29 cellular contexts compared by ENCODE assay signal in genomic region chr16:50390914-50391700, GRCh38. TPM values are rescaled to one million over a fixed set of nuclear protein-coding genes. Genes with fewer than 3 reads are reported as not detected.
A peak's percentile ranks its signal among the peaks of the same experiment; 100 is the strongest.
DNase-seq lines count a peak whose midpoint lies in the region; ATAC-seq, FAIRE-seq and TF ChIP-seq lines count a peak whose summit lies in the region.
"Had no signal": no experiment of that assay in that cellular context is flagged by ENCODE, and none has a peak within 500 bp of the region (broad histone marks: within the 10 kb centered on the region; RNA-seq: fewer than 3 reads in every experiment).

No MANE protein-coding gene starts in this region.

- peak overlapping the region; percentile 18; the same call in 1 of the 2 replicates for H3K4me2 ChIP-seq in HepG2 (ENCODE audit: low read depth, low read length)
- H3K4me2 ChIP-seq: BLaER1 treated with 17β-estradiol and CSF1 and Interleukin-3, amounts not matched to agents 10 nM and 100 nM had no signal

- H2AFZ ChIP-seq in HepG2 (ENCODE audit: low read length) = no peak overlapping the region

- H3K36me3 Mint-ChIP-seq in brain (no peaks in the 10 kb centered on the region), mesothelial cell of epicardium (no peaks in the 10 kb centered on the region)
- H3K36me3 Mint-ChIP-seq: naive B cell had no signal

- TF ChIP-seq POLR2A in HepG2 (IDR thresholded peaks at IDR 0.05; ENCODE audit: insufficient read depth in 1 of 2, low read depth in 2 of 2, low read length in 2 of 2) = no peak
- TF ChIP-seq POLR2A in right lobe of liver (IDR thresholded peaks at IDR 0.05) = no peak

- peaks cover 16% of the 10 kb centered on the region for H3K27me3 Mint-ChIP-seq in brain
- no peaks in the 10 kb centered on the region for H3K27me3 Mint-ChIP-seq in mesothelial cell of epicardium (ENCODE audit: low read depth)

- H3K9me3 Mint-ChIP-seq in brain (peaks cover 0 to 7% (median 0%) of the 10 kb centered on the region in 5 experiments), mesothelial cell of epicardium (no peaks in the 10 kb centered on the region)
- H3K9me3 Mint-ChIP-seq: activated T-cell treated with anti-CD3 and anti-CD28 coated beads, Interleukin-2, amount 50 U/mL, for 4 hours; naive B cell; T-helper 2 cell treated with Interferon-gamma antibody and Interleukin-4, amounts not matched to agents 5 μg/mL and 100 μg/mL, for 36 hours had no signal

- H3K4me1 Mint-ChIP-seq in brain (peaks cover 56% of the 10 kb centered on the region), mesothelial cell of epicardium (peaks cover 52% of the 10 kb centered on the region)

- POLR2A ChIA-PET in HepG2 (lab: Yijun Ruan, JAX) = no interaction called here

- FAIRE-seq in HepG2 (lab: Jason Lieb, UNC) (no peak), kidney (lab: Jason Lieb, UNC) (no peak)
- FAIRE-seq: bronchial epithelial cell, colon had no signal

- CTCF ChIA-PET in HepG2 (lab: Yijun Ruan, JAX; ENCODE audit: low intra/inter-chr PET ratio, low total read pairs) = no interaction called here

- H3K4me1 ChIP-seq in HepG2 (ENCODE audit: insufficient read depth, low read length) (peaks cover 34% of the 10 kb centered on the region), right lobe of liver (no peaks in the 10 kb centered on the region), kidney (ENCODE audit: control insufficient read depth in 1 of 2, insufficient read depth in 1 of 2, low read depth in 1 of 2, low read length in 2 of 2) (no peaks in the 10 kb centered on the region)
- H3K4me1 ChIP-seq: spleen had no signal

- intact Hi-C loops in HepG2 (cut with micrococcal nuclease; ENCODE audit: unreplicated experiment) (no loop called here), right lobe of liver (cut with DNase I) (no loop called here), kidney (cut with DNase I) (no loop called here)

- H3K27me3 ChIP-seq in HepG2 (ENCODE audit: control insufficient read depth in 1 of 2, insufficient read depth in 2 of 2, low read length in 2 of 2) (peaks cover 2 to 13% of the 10 kb centered on the region in 2 experiments; a peak in 4 of 5 replicates), right lobe of liver (no peaks in the 10 kb centered on the region)
- H3K27me3 ChIP-seq: BLaER1 treated with 17β-estradiol and CSF1 and Interleukin-3, amounts not matched to agents 10 nM and 100 nM had no signal

- H3K4me3 Mint-ChIP-seq in brain (peak overlapping the region in 4 of 5 experiments; percentile 29 to 68 (median 32)), mesothelial cell of epicardium (peak overlapping the region; percentile 6)
- H3K4me3 Mint-ChIP-seq: activated T-cell treated with anti-CD3 and anti-CD28 coated beads, Interleukin-2, amount 50 U/mL, for 4 hours; naive B cell; T-helper 2 cell treated with Interferon-gamma antibody and Interleukin-4, amounts not matched to agents 5 μg/mL and 100 μg/mL, for 36 hours had no signal

- H3K9me3 ChIP-seq in HepG2 (ENCODE audit: low read length) (no peaks in the 10 kb centered on the region), right lobe of liver (no peaks in the 10 kb centered on the region), kidney (ENCODE audit: control insufficient read depth in 1 of 2, low read length in 2 of 2) (no peaks in the 10 kb centered on the region)
- H3K9me3 ChIP-seq: BLaER1 treated with 17β-estradiol and CSF1 and Interleukin-3, amounts not matched to agents 10 nM and 100 nM; spleen had no signal

- TF ChIP-seq RAD21 in HepG2 (CRISPR knock-in tag; IDR thresholded peaks at IDR 0.05) = no peak

- no peak overlapping the region for H3K27ac ChIP-seq in HepG2 (ENCODE audit: extremely low read length, insufficient read depth, low read length)
- H3K27ac ChIP-seq in right lobe of liver = no peak overlapping the region
- no peak overlapping the region for H3K27ac ChIP-seq in kidney (ENCODE audit: low read depth in 2 of 2, low read length in 2 of 2)
- H3K27ac ChIP-seq: BLaER1 treated with 17β-estradiol and CSF1 and Interleukin-3, amounts not matched to agents 10 nM and 100 nM; RWPE1; spleen had no signal

- H3K9ac ChIP-seq in HepG2 (ENCODE audit: insufficient read depth, low read depth, low read length) = no peak overlapping the region
- no peak overlapping the region for H3K9ac ChIP-seq in kidney (ENCODE audit: low read length in 2 of 2)
- H3K9ac ChIP-seq: BLaER1 treated with 17β-estradiol and CSF1 and Interleukin-3, amounts not matched to agents 10 nM and 100 nM had no signal

- TF ChIP-seq CTCF in HepG2 (CRISPR knock-in tag; IDR thresholded peaks at IDR 0.05) (no peak), right lobe of liver (IDR thresholded peaks at IDR 0.05) (no peak), brain (conservative IDR thresholded peaks at IDR 0.05) (no peak), mesothelial cell of epicardium (IDR thresholded peaks at IDR 0.05; ENCODE audit: unreplicated experiment) (no peak), kidney (IDR thresholded peaks at IDR 0.05; ENCODE audit: borderline replicate concordance, extremely low read depth, insufficient read depth) (no peak)

- no TSS peak for BruUV-seq in HepG2 (replicated peaks; lab: Mats Ljungman, UMichigan)

- ATAC-seq in HepG2 (no peak; the same call in 2 of the 3 replicates), right lobe of liver (no peak)
- ATAC-seq: activated T-cell treated with anti-CD3 and anti-CD28 coated beads, Interleukin-2, amount 50 U/mL, for 4 hours; left lobe of liver had no signal

- TF ChIP-seq EP300 in HepG2 (IDR thresholded peaks at IDR 0.05; ENCODE audit: low read depth in 2 of 2, low read length in 2 of 2) (no peak), HepG2 (CRISPR knock-in tag; IDR thresholded peaks at IDR 0.05; ENCODE audit: borderline replicate concordance) (no peak)

- no peaks in the 10 kb centered on the region for H4K20me1 ChIP-seq in HepG2 (ENCODE audit: insufficient read depth, low read length)
- H4K20me1 ChIP-seq: BLaER1 treated with 17β-estradiol and CSF1 and Interleukin-3, amounts not matched to agents 10 nM and 100 nM had no signal

- H3K36me3 ChIP-seq in HepG2 (replicated peaks in 1 of 2; ENCODE audit: control insufficient read depth in 1 of 2, insufficient read depth in 2 of 2, low read length in 2 of 2) (no peaks in the 10 kb centered on the region), right lobe of liver (no peaks in the 10 kb centered on the region), kidney (ENCODE audit: control insufficient read depth in 1 of 2, insufficient read depth in 2 of 2, low read length in 2 of 2) (no peaks in the 10 kb centered on the region)
- H3K36me3 ChIP-seq: BLaER1 treated with 17β-estradiol and CSF1 and Interleukin-3, amounts not matched to agents 10 nM and 100 nM; spleen had no signal

- WGBS in HepG2 (ENCODE audit: low lambda C conversion rate) = 71% methylated on average over 19 of the region's 30 CpGs
- 71% methylated on average over 7 of the region's 30 CpGs for WGBS in right lobe of liver (ENCODE audit: insufficient coverage, low coverage, low lambda C conversion rate, missing lambda C conversion rate)

- in situ Hi-C loops in HepG2 (cut with HindIII; ENCODE audit: extremely low pct_ligation_motif_present, low pct_unique_long_range_greater_than_20kb) = no loop called here

- H3K27ac Mint-ChIP-seq in brain (peak overlapping the region; percentile 71 to 96 (median 91)), mesothelial cell of epicardium (peak overlapping the region; percentile 96)
- H3K27ac Mint-ChIP-seq: naive B cell; T-helper 2 cell treated with Interferon-gamma antibody and Interleukin-4, amounts not matched to agents 5 μg/mL and 100 μg/mL, for 36 hours had no signal

- H3K4me3 ChIP-seq in HepG2 (replicated peaks in 1 of 3; ENCODE audit: insufficient read depth in 1 of 3, low read depth in 2 of 3, low read length in 3 of 3) = no peak overlapping the region
- no peak overlapping the region for H3K4me3 ChIP-seq in right lobe of liver
- H3K4me3 ChIP-seq in kidney (ENCODE audit: low read length in 2 of 2) = no peak overlapping the region
- H3K4me3 ChIP-seq: BLaER1 treated with 17β-estradiol and CSF1 and Interleukin-3, amounts not matched to agents 10 nM and 100 nM; spleen had no signal

- DNase-seq in HepG2 (ENCODE audit: low spot score) (no peak), right lobe of liver (no peak), mesothelial cell of epicardium (ENCODE audit: low spot score in 2 of 2, unreplicated experiment in 2 of 2) (no peak), pons (ENCODE audit: low spot score) (no peak), kidney (no peak), NCI-H1092 treated with DMSO at 0.1 percent for 48 hours (lab: John Stamatoyannopoulos, UW) (no peak)
- no peak for DNase-seq in NK-92 treated with Interleukin-12 subunit alpha and Interleukin-12 subunit beta, amount 100 ng/mL, for 24 hours (lab: John Stamatoyannopoulos, UW)
- DNase-seq: activated CD4-positive, alpha-beta T cell treated with anti-CD3 and anti-CD28 coated beads for 4 hours; activated naive CD4-positive, alpha-beta T cell treated with Interleukin-2 at 50 U/mL for 16 hours; activated T-cell treated with anti-CD3 and anti-CD28 coated beads, Interleukin-2, amount 50 U/mL, for 4 hours; DMS79 treated with DMSO at 0.1 percent for 48 hours; effector memory CD4-positive, alpha-beta T cell; foreskin melanocyte; GF-D8; H7; mesenchymal stem cell; naive B cell; NCI-H1092; NCI-H187 treated with DMSO at 0.1 percent for 48 hours; NCI-H226; spleen; trophoblast cell had no signal

- H3K79me2 ChIP-seq in HepG2 (ENCODE audit: insufficient read depth, low read length) = no peaks in the 10 kb centered on the region

RNA-seq across cellular contexts. Expression of gene BRD7, which starts 22.3 kb away (rescaled TPM):
- 149 and 169 TPM in 2 replicates for total RNA-seq in HepG2 (2016; rRNA removed; fragmentation: Illumina TruSeq; extraction: Trizol)
- total RNA-seq in HepG2 (2016; cell fraction: cytosol; rRNA removed; fragmentation: Illumina TruSeq; extraction: Trizol; ENCODE audit: low read depth) = 102 and 109 TPM in 2 replicates
- 149 and 160 TPM in 2 replicates for total RNA-seq in HepG2 (2016; cell fraction: insoluble cytoplasmic fraction; rRNA removed; fragmentation: Illumina TruSeq; extraction: Trizol)
- total RNA-seq in HepG2 (2016; cell fraction: membrane; rRNA removed; fragmentation: Illumina TruSeq; extraction: Trizol) = 211 and 234 TPM in 2 replicates
- total RNA-seq in HepG2 (2016; cell fraction: nucleus; rRNA removed; fragmentation: Illumina TruSeq; extraction: Trizol) = 80.9 and 96.6 TPM in 2 replicates
- polyA plus RNA-seq in HepG2 (2011; rRNA removed) = 68.3 and 82.3 TPM in 2 replicates
- 30.2 and 39.5 TPM in 2 replicates for polyA plus RNA-seq in HepG2 (2011; cell fraction: cytosol; rRNA removed)
- 39.2 and 41.3 TPM in 2 replicates for polyA plus RNA-seq in HepG2 (2011; cell fraction: nucleus; rRNA removed)
- polyA plus RNA-seq in HepG2 (2012) = 76.6 and 93.4 TPM in 2 replicates
- 116 and 129 TPM in 2 replicates for polyA plus RNA-seq in HepG2 (2016; cell fraction: cytosol; fragmentation: Illumina TruSeq; extraction: Trizol; ENCODE audit: low read depth)
- polyA plus RNA-seq in HepG2 (2016; cell fraction: insoluble cytoplasmic fraction; fragmentation: Illumina TruSeq; extraction: Trizol; ENCODE audit: low read depth) = 172 and 183 TPM in 2 replicates
- polyA plus RNA-seq in HepG2 (2016; cell fraction: membrane; fragmentation: Illumina TruSeq; extraction: Trizol; ENCODE audit: low read depth) = 185 and 200 TPM in 2 replicates
- 132 and 135 TPM in 2 replicates for polyA plus RNA-seq in HepG2 (2016; cell fraction: nucleus; fragmentation: Illumina TruSeq; extraction: Trizol; ENCODE audit: insufficient read depth, low read depth)
- 44.7 and 45.9 TPM in 2 replicates for polyA minus RNA-seq in HepG2 (2011; rRNA and poly(A)+ RNA removed; ENCODE audit: low replicate concordance)
- 31.4 and 39.7 TPM in 2 replicates for polyA minus RNA-seq in HepG2 (2011; cell fraction: cytosol; rRNA and poly(A)+ RNA removed)
- polyA minus RNA-seq in HepG2 (2011; cell fraction: nucleus; rRNA and poly(A)+ RNA removed) = 67.1 and 72.9 TPM in 2 replicates
- total RNA-seq in right lobe of liver = 10 to 100 TPM; 16.9 to 24.1 (median 20.2) TPM
- polyA plus RNA-seq in brain (ENCODE audit: insufficient read depth, low read depth, low replicate concordance) = 65.3 TPM
- 76.8 to 87.4 TPM (median 84.2 TPM) in 3 replicates for total RNA-seq in mesothelial cell of epicardium
- total RNA-seq in kidney = 68.0 TPM
- 44.1 TPM for polyA plus RNA-seq in kidney (ENCODE audit: insufficient read depth, low read depth, low replicate concordance)
